In genomic region chr4:24642941-24643628, GRCh38 we compare ENCODE assay signal across 11 cellular contexts. TPM values are rescaled to one million over a fixed set of nuclear protein-coding genes. Genes with fewer than 3 reads are reported as not detected.
A peak's percentile ranks its signal among the peaks of the same experiment; 100 is the strongest.
DNase-seq lines count a peak whose midpoint lies in the region; ATAC-seq, FAIRE-seq and TF ChIP-seq lines count a peak whose summit lies in the region.
"Had no signal": no experiment of that assay in that cellular context is flagged by ENCODE, and none has a peak within 500 bp of the region (broad histone marks: within the 10 kb centered on the region; RNA-seq: fewer than 3 reads in every experiment).

No MANE protein-coding gene starts in this region.

- H3K4me3 ChIP-seq in bronchial epithelial cell (ENCODE audit: low read depth, low read length): no peak overlapping the region
- H3K4me3 ChIP-seq in lung: no peak overlapping the region
- H3K4me3 ChIP-seq in spleen: no peak overlapping the region
- H3K4me3 ChIP-seq: upper lobe of left lung had no signal

- H3K4me1 ChIP-seq in lung (ENCODE audit: control insufficient read depth in 2 of 2, insufficient read depth in 2 of 2, low read length in 2 of 2): peaks cover 2 to 7% of the 10 kb centered on the region in 2 donors
- H3K4me1 ChIP-seq in spleen: no peaks in the 10 kb centered on the region
- H3K4me1 ChIP-seq: upper lobe of left lung had no signal

- peak; percentile 76 for ATAC-seq in HG02642 (IDR thresholded peaks at IDR 0.05; ENCODE audit: poor library complexity, unreplicated experiment)
- ATAC-seq in lung (ENCODE audit: insufficient read depth, low FRiP score): peak; percentile 62

- no peak for FAIRE-seq in bronchial epithelial cell (lab: Jason Lieb, UNC)

- H3K36me3 ChIP-seq in bronchial epithelial cell (ENCODE audit: control insufficient read depth, insufficient read depth, low read length) (no peaks in the 10 kb centered on the region), lung (ENCODE audit: control insufficient read depth in 2 of 2, insufficient read depth in 2 of 2, low read length in 2 of 2) (no peaks in the 10 kb centered on the region), spleen (no peaks in the 10 kb centered on the region)
- H3K36me3 ChIP-seq: upper lobe of left lung had no signal

- H3K27ac ChIP-seq in lung (ENCODE audit: low read depth in 1 of 2, low read length in 1 of 2) (peak overlapping the region in 1 of 2 donors; percentile 53), spleen (no peak overlapping the region)
- H3K27ac ChIP-seq: upper lobe of left lung had no signal

- H3K27me3 ChIP-seq in bronchial epithelial cell (ENCODE audit: control insufficient read depth, insufficient read depth, low read length): no peaks in the 10 kb centered on the region
- H3K27me3 ChIP-seq in lung (ENCODE audit: control insufficient read depth, insufficient read depth): no peaks in the 10 kb centered on the region
- peaks cover 0 to 13% (median 0%) of the 10 kb centered on the region in 7 donors for H3K27me3 ChIP-seq in spleen (replicated peaks in 1 of 7)
- H3K27me3 ChIP-seq: upper lobe of left lung had no signal

- intact Hi-C loops in spleen (cut with DNase I; ENCODE audit: low total_unique reads): no loop called here

- TF ChIP-seq POLR2A in spleen (IDR thresholded peaks at IDR 0.05): no peak

- H3K9me3 ChIP-seq in lung (ENCODE audit: control insufficient read depth in 2 of 2, insufficient read depth in 1 of 2, low read length in 1 of 2) (no peaks in the 10 kb centered on the region), spleen (no peaks in the 10 kb centered on the region)
- H3K9me3 ChIP-seq: upper lobe of left lung had no signal

- WGBS in lung, 2 donors: 53 to 80% methylated on average over 5 of the region's 5 CpGs
- WGBS in spleen, 5 donors: 75 to 87% (median 77%) methylated on average over 5 of the region's 5 CpGs

- peak; percentile 64 for DNase-seq in DMS53 treated with DMSO at 0.1 percent for 48 hours (lab: John Stamatoyannopoulos, UW; ENCODE audit: unreplicated experiment)
- peak; percentile 59 for DNase-seq in bronchial epithelial cell (ENCODE audit: low read depth)
- no peak for DNase-seq in lung (ENCODE audit: low spot score)
- no peak for DNase-seq in iPS-NIHi7 (ENCODE audit: extremely low spot score)
- DNase-seq in mesenteric fat pad (ENCODE audit: low spot score): no peak
- DNase-seq in spleen: no peak
- DNase-seq in T-helper 1 cell: no peak
- DNase-seq: effector memory CD4-positive, alpha-beta T cell; stimulated activated CD4-positive, alpha-beta T cell treated with anti-CD3 and anti-CD28 coated beads, Interleukin-4, amount 100 ng/mL, for 4 hours; upper lobe of left lung had no signal

- no peak for TF ChIP-seq CTCF in bronchial epithelial cell (IDR thresholded peaks at IDR 0.05; ENCODE audit: insufficient read depth, low read length, severe bottlenecking)
- no peak for TF ChIP-seq CTCF in lung (IDR thresholded peaks at IDR 0.05; ENCODE audit: control extremely low read depth, extremely low read depth)
- TF ChIP-seq CTCF in spleen (IDR thresholded peaks at IDR 0.05 in 8 of 11, conservative IDR thresholded peaks at IDR 0.05 in 3 of 11): no peak

RNA-seq across cellular contexts. Expression of gene DHX15, which starts 58.7 kb away (rescaled TPM):
- total RNA-seq in bronchial epithelial cell (142 and 181 TPM in 2 replicates), lung (100 to 1,000 TPM; 102 to 292 TPM), mesenteric fat pad (112 TPM), spleen (100 to 1,000 TPM; 109 to 180 (median 141) TPM)
- polyA plus RNA-seq in lung (10 to 100 TPM; 60.3 to 74.0 TPM), spleen (10 to 100 TPM; 47.5 to 55.4 (median 50.0) TPM)

Comparison
In these comparisons a context has a peak if more than half of its experiments do, and no peak if none do; other contexts are left out.
1. DNase-seq: peak in DMS53 treated with DMSO at 0.1 percent for 48 hours (single experiment) and bronchial epithelial cell (single experiment); none in lung (single experiment), iPS-NIHi7 (single experiment), mesenteric fat pad (single experiment), spleen (single experiment) and T-helper 1 cell (0 of 5).